Comparison of ENCODE assay signal across 25 cellular contexts in the genomic region with DNA sequence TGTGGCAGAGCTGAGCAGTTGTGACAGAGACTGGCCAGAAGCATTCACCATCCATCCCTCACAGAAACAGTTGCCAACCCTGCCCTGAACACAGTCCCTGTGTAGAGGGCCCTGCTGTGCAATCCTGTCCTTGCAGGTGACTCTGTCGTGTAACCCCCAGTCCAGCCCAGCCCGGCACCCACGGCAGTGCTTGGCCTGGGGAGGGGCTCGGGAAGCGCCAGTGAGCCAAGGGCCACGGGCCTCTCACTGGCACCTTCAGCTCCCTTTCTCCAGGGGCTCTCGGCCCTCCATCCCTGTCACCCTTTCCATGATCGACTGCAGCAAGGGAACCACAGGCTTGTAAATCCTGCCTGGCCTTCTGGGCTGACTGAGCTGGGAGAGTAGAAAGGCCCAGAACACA.
"Had no signal": no experiment of that assay in that cellular context is flagged by ENCODE, and none has a peak within 500 bp of the region (broad histone marks: within the 10 kb centered on the region; RNA-seq: fewer than 3 reads in every experiment).

No MANE protein-coding gene starts in this region.

- H3K4me1 Mint-ChIP-seq: activated B cell treated with CpG ODN at 0.5 μM for 24 hours; activated CD4-positive, alpha-beta T cell treated with anti-CD3 and anti-CD28 coated beads, Interleukin-2, amount 10 ng/mL, durations not matched to agents 24 days and 14 days; activated naive CD8-positive, alpha-beta T cell treated with anti-CD3 and anti-CD28 coated beads, Interleukin-2, amount 50 U/mL, for 24 hours had no signal

- H3K4me3 ChIP-seq: cardiac muscle cell, K562, Peyer's patch had no signal

- H3K4me3 Mint-ChIP-seq: activated B cell treated with CpG ODN at 0.5 μM for 24 hours; activated CD4-positive, alpha-beta T cell treated with anti-CD3 and anti-CD28 coated beads, Interleukin-2, amount 10 ng/mL, durations not matched to agents 24 days and 14 days; activated naive CD8-positive, alpha-beta T cell treated with anti-CD3 and anti-CD28 coated beads, Interleukin-2, amount 50 U/mL, for 24 hours; activated T-cell treated with anti-CD3 and anti-CD28 coated beads, Interleukin-2, amount 50 U/mL, for 4 hours had no signal

- ATAC-seq: activated naive CD4-positive, alpha-beta T cell treated with anti-CD3 and anti-CD28 coated beads, Interleukin-2, amount 50 U/mL, for 72 hours; activated naive CD8-positive, alpha-beta T cell treated with anti-CD3 and anti-CD28 coated beads, Interleukin-2, amount 50 U/mL, for 24 hours; activated T-cell treated with anti-CD3 and anti-CD28 coated beads, Interleukin-2, amount 50 U/mL, for 4 hours; K562 had no signal

- H3K27me3 Mint-ChIP-seq: activated B cell treated with CpG ODN at 0.5 μM for 24 hours; activated CD4-positive, alpha-beta T cell treated with anti-CD3 and anti-CD28 coated beads, Interleukin-2, amount 10 ng/mL, durations not matched to agents 24 days and 14 days; activated naive CD8-positive, alpha-beta T cell treated with anti-CD3 and anti-CD28 coated beads, Interleukin-2, amount 50 U/mL, for 24 hours had no signal

- H3K27ac ChIP-seq: brain microvascular endothelial cell, cardiac muscle cell, Peyer's patch had no signal

- DNase-seq: activated B cell treated with CpG ODN at 0.5 μM for 24 hours; activated CD4-positive, alpha-beta T cell treated with anti-CD3 and anti-CD28 coated beads for 1 hour; activated CD4-positive, alpha-beta T cell treated with anti-CD3 and anti-CD28 coated beads, Interleukin-2, amount 10 ng/mL, durations not matched to agents 24 days and 14 days; activated CD4-positive, alpha-beta T cell treated with anti-CD3 and anti-CD28 coated beads, Interleukin-2, amount 50 U/mL, for 48 hours; activated CD8-positive, alpha-beta memory T cell treated with anti-CD3 and anti-CD28 coated beads for 24 hours; activated effector memory CD4-positive, alpha-beta T cell treated with anti-CD3 and anti-CD28 coated beads, Interleukin-2, amount 50 U/mL, for 16 hours; activated naive CD4-positive, alpha-beta T cell treated with Interleukin-2 at 50 U/mL for 16 hours; activated naive CD8-positive, alpha-beta T cell treated with anti-CD3 and anti-CD28 coated beads, Interleukin-2, amount 50 U/mL, for 24 hours; activated T-cell treated with anti-CD3 and anti-CD28 coated beads, Interleukin-2, amount 50 U/mL, for 4 hours; amniotic stem cell; brain microvascular endothelial cell; Karpas-422; MM.1S; NCI-H1105; NCI-H1436; NCI-H1694 treated with DMSO at 0.1 percent for 48 hours; NCI-H2029 treated with DMSO at 0.1 percent for 48 hours; NCI-H524; Peyer's patch; SHP77 treated with DMSO at 0.1 percent for 48 hours; T-helper 2 cell; T1000 had no signal

- H3K9me3 Mint-ChIP-seq: activated B cell treated with CpG ODN at 0.5 μM for 24 hours; activated CD4-positive, alpha-beta T cell treated with anti-CD3 and anti-CD28 coated beads, Interleukin-2, amount 10 ng/mL, durations not matched to agents 24 days and 14 days; activated naive CD4-positive, alpha-beta T cell treated with anti-CD3 and anti-CD28 coated beads, Interleukin-2, amount 50 U/mL, for 72 hours; activated naive CD8-positive, alpha-beta T cell treated with anti-CD3 and anti-CD28 coated beads, Interleukin-2, amount 50 U/mL, for 24 hours; activated T-cell treated with anti-CD3 and anti-CD28 coated beads, Interleukin-2, amount 50 U/mL, for 4 hours had no signal

- H3K4me1 ChIP-seq: Peyer's patch had no signal

- H3K27ac Mint-ChIP-seq: activated B cell treated with CpG ODN at 0.5 μM for 24 hours; activated CD4-positive, alpha-beta T cell treated with anti-CD3 and anti-CD28 coated beads, Interleukin-2, amount 10 ng/mL, durations not matched to agents 24 days and 14 days; activated naive CD8-positive, alpha-beta T cell treated with anti-CD3 and anti-CD28 coated beads, Interleukin-2, amount 50 U/mL, for 24 hours had no signal

- H3K36me3 Mint-ChIP-seq: activated naive CD4-positive, alpha-beta T cell treated with anti-CD3 and anti-CD28 coated beads, Interleukin-2, amount 50 U/mL, for 72 hours had no signal

- H3K9me3 ChIP-seq: Peyer's patch had no signal

- H3K27me3 ChIP-seq: brain microvascular endothelial cell, cardiac muscle cell, Peyer's patch had no signal
